In the genomic region with DNA sequence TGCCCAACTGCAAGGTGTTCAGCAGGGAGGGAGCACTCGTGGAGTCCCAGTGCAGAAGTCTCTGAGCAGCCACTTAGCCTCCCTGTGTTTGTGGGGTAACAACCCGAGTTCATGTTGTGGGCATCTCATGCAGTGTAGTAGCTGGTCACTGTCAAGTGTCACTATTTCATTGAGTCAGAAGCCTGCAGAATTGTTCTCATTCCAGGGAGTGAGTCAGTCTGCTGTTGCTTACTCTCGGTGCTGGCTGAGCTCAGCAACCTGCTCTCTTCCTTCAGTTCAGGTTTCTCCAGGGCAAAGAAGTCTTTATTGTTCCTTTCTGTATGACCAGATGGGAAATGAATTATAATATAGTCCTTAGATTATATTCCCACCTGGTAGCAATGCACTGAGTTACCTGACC, we compare ENCODE assay signal across 9 cellular contexts. TPM values are rescaled to one million over a fixed set of nuclear protein-coding genes. Genes with fewer than 3 reads are reported as not detected.
DNase-seq lines count a peak whose midpoint lies in the region; ATAC-seq and TF ChIP-seq lines count a peak whose summit lies in the region.
"Had no signal": no experiment of that assay in that cellular context is flagged by ENCODE, and none has a peak within 500 bp of the region (broad histone marks: within the 10 kb centered on the region; RNA-seq: fewer than 3 reads in every experiment).

No MANE protein-coding gene starts in this region.

- no peak overlapping the region for H3K4me3 ChIP-seq in prostate gland

- WGBS in prostate gland = 33% methylated on average over 3 of the region's 3 CpGs

- no peaks in the 10 kb centered on the region for H3K9me3 ChIP-seq in prostate gland

- TF ChIP-seq POLR2A in prostate gland (IDR thresholded peaks at IDR 0.05) = no peak

- peak overlapping the region; percentile 61 to 63 for H3K27ac ChIP-seq in prostate gland

- peak; percentile 83 for ATAC-seq in Right ventricle myocardium superior (ENCODE audit: poor library complexity)

- peaks cover 10% of the 10 kb centered on the region for H3K4me1 ChIP-seq in prostate gland (replicated peaks)

- H3K27me3 ChIP-seq in prostate gland (replicated peaks; ENCODE audit: insufficient read depth) = no peaks in the 10 kb centered on the region

- intact Hi-C loops in Right ventricle myocardium superior (cut with DNase I) (no loop called here), prostate gland (cut with DNase I) (loop anchor here (10.0 kb wide), 1 partner anchor 455 kb away; the partner anchor contains the start of gene SEC14L5)

- no peak for TF ChIP-seq CTCF in prostate gland (IDR thresholded peaks at IDR 0.05)

- DNase-seq in ELR (ENCODE audit: low read depth) (peak; percentile 89), T1000 (lab: John Stamatoyannopoulos, UW) (peak; percentile 28), Right ventricle myocardium superior (no peak), prostate gland (ENCODE audit: low spot score) (peak; percentile 35), SIG-M5 (lab: John Stamatoyannopoulos, UW) (no peak), NOMO-1 (lab: John Stamatoyannopoulos, UW; ENCODE audit: unreplicated experiment in 2 of 2) (no peak), NCI-H187 (lab: John Stamatoyannopoulos, UW) (no peak)
- no peak for DNase-seq in stimulated activated CD4-positive, alpha-beta T cell treated with anti-CD3 and anti-CD28 coated beads, Interleukin-4, amount 100 ng/mL, for 4 hours
- DNase-seq: NCI-H748 treated with DMSO at 0.1 percent for 48 hours had no signal

- H3K36me3 ChIP-seq in prostate gland = no peaks in the 10 kb centered on the region

RNA-seq across cellular contexts. Expression of gene HMOX2, which starts 24.1 kb away (rescaled TPM):
- total RNA-seq in Right ventricle myocardium superior (125 TPM), prostate gland (10 to 100 TPM; 39.9 to 70.8 TPM)

RNA-seq across cellular contexts. Expression of gene NMRAL1, which starts 25.9 kb away (rescaled TPM):
- total RNA-seq in Right ventricle myocardium superior (24.9 TPM), prostate gland (10 to 100 TPM; 40.8 to 90.9 TPM)

RNA-seq across cellular contexts. Expression of gene CDIP1, which starts 38.3 kb away (rescaled TPM):
- total RNA-seq in Right ventricle myocardium superior (45.2 TPM), prostate gland (10 to 100 TPM; 21.1 to 30.6 TPM)

RNA-seq across cellular contexts. Expression of gene C16orf96, which starts 55.9 kb away (rescaled TPM):
- 0.11 TPM for total RNA-seq in Right ventricle myocardium superior
- 1 to 10 TPM in 1 of 2 donors, under 1 TPM in 1; 0.27 to 3.8 TPM for total RNA-seq in prostate gland

Comparison
In these comparisons a context has a peak if more than half of its experiments do, and no peak if none do; other contexts are left out.
1. DNase-seq: peak in ELR (single experiment), T1000 (single experiment) and prostate gland (single experiment); none in Right ventricle myocardium superior (single experiment), SIG-M5 (single experiment), NOMO-1 (0 of 2), NCI-H187 (0 of 2) and stimulated activated CD4-positive, alpha-beta T cell treated with anti-CD3 and anti-CD28 coated beads, Interleukin-4, amount 100 ng/mL, for 4 hours (0 of 2).